ENCODE assay signal across 8 cellular contexts in genomic region chr7:128694742-128695141, GRCh38.
"Had no signal": no experiment of that assay in that cellular context is flagged by ENCODE, and none has a peak within 500 bp of the region (broad histone marks: within the 10 kb centered on the region; RNA-seq: fewer than 3 reads in every experiment).

No MANE protein-coding gene starts in this region.

- FAIRE-seq: G401.6, GM12878, GM12891, GM12892, GM18507, GM19239 had no signal

- ATAC-seq: GM12878 had no signal

- DNase-seq: GDM1, GF-D8 had no signal

- H3K4me3 ChIP-seq: GM12878 had no signal
